6 cellular contexts compared by ENCODE assay signal in the genomic region with DNA sequence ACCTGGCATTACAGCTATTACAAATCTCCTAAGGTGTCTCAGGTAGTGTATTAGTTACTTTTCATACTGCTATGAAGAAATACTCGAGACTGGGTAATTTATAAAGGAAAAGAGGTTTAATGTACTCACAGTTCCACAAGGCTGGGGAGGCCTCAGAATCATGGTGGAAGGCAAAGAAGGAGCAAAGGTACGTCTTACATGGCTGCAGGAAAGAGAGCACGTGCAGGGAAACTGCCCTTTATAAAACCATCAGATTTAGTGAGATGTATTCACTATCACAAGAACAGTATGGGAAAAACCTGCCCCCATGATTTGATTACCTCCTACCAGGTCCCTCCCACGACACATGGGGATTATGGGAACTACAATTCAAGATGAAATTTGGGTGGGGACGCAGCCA. TPM values are rescaled to one million over a fixed set of nuclear protein-coding genes. Genes with fewer than 3 reads are reported as not detected.
"Had no signal": no experiment of that assay in that cellular context is flagged by ENCODE, and none has a peak within 500 bp of the region (broad histone marks: within the 10 kb centered on the region; RNA-seq: fewer than 3 reads in every experiment).

No MANE protein-coding gene starts in this region.

RNA-seq across cellular contexts. Expression of a gene that starts 7.0 kb away (rescaled TPM):
- total RNA-seq: GM23248, H1, H4, H9 had no signal
- polyA plus RNA-seq: GM23248, GM23338 had no signal

RNA-seq across cellular contexts. Expression of a gene that starts 21.1 kb away (rescaled TPM):
- total RNA-seq: GM23248 had no signal
- polyA plus RNA-seq: GM23248 had no signal

RNA-seq across cellular contexts. Expression of a gene that starts 34.1 kb away (rescaled TPM):
- total RNA-seq: GM23248, HFFc6 had no signal
- polyA plus RNA-seq: GM23248 had no signal
